In genomic region chr11:74669311-74670160, GRCh38 we compare ENCODE assay signal across 25 cellular contexts.
DNase-seq lines count a peak whose midpoint lies in the region; ATAC-seq and TF ChIP-seq lines count a peak whose summit lies in the region.
"Had no signal": no experiment of that assay in that cellular context is flagged by ENCODE, and none has a peak within 500 bp of the region (broad histone marks: within the 10 kb centered on the region; RNA-seq: fewer than 3 reads in every experiment).

No MANE protein-coding gene starts in this region.

- H3K27me3 ChIP-seq in esophagus muscularis mucosa (no peaks in the 10 kb centered on the region), gastroesophageal sphincter (no peaks in the 10 kb centered on the region)

- H3K36me3 ChIP-seq in esophagus muscularis mucosa (no peaks in the 10 kb centered on the region), gastroesophageal sphincter (no peaks in the 10 kb centered on the region)

- 90% methylated on average over 16 of the region's 17 CpGs for WGBS in esophagus muscularis mucosa
- 83 to 84% methylated on average over 3 to 6 of the region's 17 CpGs for WGBS in gastroesophageal sphincter (ENCODE audit: low coverage in 1 of 2), 2 donors

- TF ChIP-seq POLR2A in esophagus muscularis mucosa (IDR thresholded peaks at IDR 0.05; ENCODE audit: low read depth) (no peak), gastroesophageal sphincter (IDR thresholded peaks at IDR 0.05) (no peak)

- POLR2A ChIA-PET in GM10248 (lab: Yijun Ruan, JAX): no interaction called here

- H3K27ac ChIP-seq in esophagus muscularis mucosa (replicated peaks in 1 of 4): no peak overlapping the region
- H3K27ac ChIP-seq in gastroesophageal sphincter: no peak overlapping the region
- H3K27ac ChIP-seq: PC-9 had no signal

- intact Hi-C loops in esophagus muscularis mucosa (cut with DNase I): no loop called here

- no peak overlapping the region for H3K4me3 ChIP-seq in esophagus muscularis mucosa
- no peak overlapping the region for H3K4me3 ChIP-seq in gastroesophageal sphincter
- H3K4me3 ChIP-seq: K562, PC-9 had no signal

- no peaks in the 10 kb centered on the region for H3K9me3 ChIP-seq in esophagus muscularis mucosa
- H3K9me3 ChIP-seq in gastroesophageal sphincter: no peaks in the 10 kb centered on the region

- CTCF ChIA-PET in GM10248 (lab: Yijun Ruan, JAX): interaction anchor here (1.3 to 2.0 kb wide), 2 partner anchors 57 to 70 kb away, joined by 3 to 5 read pairs; no protein-coding TSS in a partner anchor

- DNase-seq in activated CD8-positive, alpha-beta memory T cell treated with anti-CD3 and anti-CD28 coated beads for 24 hours: peak; percentile 40
- DNase-seq in activated CD8-positive, alpha-beta memory T cell treated with anti-CD3 and anti-CD28 coated beads, Interleukin-2, amount 50 U/mL, for 4 hours: no peak
- DNase-seq in GM10248 (ENCODE audit: extremely low spot score): peak; percentile 10
- peak; percentile 89 for DNase-seq in esophagus muscularis mucosa (ENCODE audit: extremely low spot score)
- peak; percentile 3 for DNase-seq in stimulated activated CD8-positive, alpha-beta memory T cell treated with anti-CD3 and anti-CD28 coated beads, Interleukin-4, amount 100 ng/mL, for 48 hours
- no peak for DNase-seq in LoVo (ENCODE audit: low spot score)
- DNase-seq in ureter (ENCODE audit: low spot score): no peak
- DNase-seq: 8988T, Calu3, DMS79 treated with DMSO at 0.1 percent for 48 hours, GF-D8, Kasumi-1, MV-4-11, NCI-H1105, NCI-H1436 treated with DMSO at 0.1 percent for 48 hours, NCI-H187 treated with DMSO at 0.1 percent for 48 hours, NCI-H2107, NCI-H524, NCI-H774, PC-9, SHP77 had no signal

- no peak for ATAC-seq in gastroesophageal sphincter
- ATAC-seq: HCT116, HepG2, K562 had no signal

- H3K4me1 ChIP-seq in esophagus muscularis mucosa (peaks cover 14 to 27% (median 20%) of the 10 kb centered on the region in 4 donors), gastroesophageal sphincter (peaks cover 0 to 20% (median 11%) of the 10 kb centered on the region in 3 donors)

- no peak for TF ChIP-seq EP300 in esophagus muscularis mucosa (IDR thresholded peaks at IDR 0.05)
- no peak for TF ChIP-seq EP300 in gastroesophageal sphincter (IDR thresholded peaks at IDR 0.05)

- TF ChIP-seq CTCF in GM10248 (IDR thresholded peaks at IDR 0.05; ENCODE audit: control extremely low read depth, extremely low read depth, low read depth, missing control alignments) (no peak), esophagus muscularis mucosa (IDR thresholded peaks at IDR 0.05) (no peak), gastroesophageal sphincter (IDR thresholded peaks at IDR 0.05) (no peak)

Comparison
In these comparisons a context has a peak if more than half of its experiments do, and no peak if none do; other contexts are left out.
1. DNase-seq: peak in activated CD8-positive, alpha-beta memory T cell treated with anti-CD3 and anti-CD28 coated beads for 24 hours (single experiment), GM10248 (single experiment), esophagus muscularis mucosa (single experiment) and stimulated activated CD8-positive, alpha-beta memory T cell treated with anti-CD3 and anti-CD28 coated beads, Interleukin-4, amount 100 ng/mL, for 48 hours (single experiment); none in activated CD8-positive, alpha-beta memory T cell treated with anti-CD3 and anti-CD28 coated beads, Interleukin-2, amount 50 U/mL, for 4 hours (single experiment), LoVo (single experiment) and ureter (single experiment).